In the genomic region with DNA sequence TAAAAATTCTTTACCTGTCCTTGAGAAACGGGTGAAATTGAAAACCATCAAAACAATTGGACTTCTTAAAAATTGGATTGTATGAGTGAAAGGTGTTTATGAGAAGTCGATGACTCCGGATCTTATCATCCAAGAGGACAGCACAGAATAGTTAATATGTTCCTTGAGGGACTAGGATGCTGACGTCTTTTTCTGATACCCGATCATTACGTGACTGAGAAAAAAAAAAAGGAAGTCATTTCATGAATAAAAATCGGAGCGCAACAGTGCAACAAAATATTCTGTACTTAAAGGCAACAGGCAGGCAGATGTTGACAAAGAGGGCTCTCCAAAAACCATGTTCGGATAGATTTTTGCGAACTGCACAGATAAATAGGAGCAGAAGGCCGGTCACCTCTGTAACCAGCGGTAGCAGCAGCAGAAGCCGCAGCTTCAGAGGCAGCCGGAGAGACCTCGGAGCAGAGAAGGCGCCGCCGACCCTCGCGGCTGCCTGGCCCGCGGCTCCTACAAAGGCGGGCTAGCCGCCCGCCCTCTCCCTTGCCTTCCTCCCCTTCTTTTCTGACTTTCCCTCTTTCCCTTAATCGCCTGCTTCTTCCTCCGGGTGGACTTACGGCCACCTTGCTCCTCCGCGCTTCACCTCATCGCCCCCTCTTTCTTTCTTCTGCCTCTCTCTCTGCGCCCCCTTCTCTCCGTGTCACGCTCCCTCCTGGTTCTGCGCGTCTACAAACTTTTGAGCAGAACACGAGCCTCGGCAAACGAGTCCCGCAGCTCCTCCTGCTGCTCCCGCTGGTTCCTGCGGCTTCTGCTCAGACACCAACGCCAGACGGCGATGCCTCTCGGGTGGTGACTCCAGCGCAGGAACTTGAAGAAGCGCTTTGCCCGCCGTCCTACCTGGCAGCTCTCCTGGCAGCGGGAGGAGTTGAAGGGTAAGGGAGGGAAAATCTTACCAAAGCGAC, we compare ENCODE assay signal across 11 cellular contexts. TPM values are rescaled to one million over a fixed set of nuclear protein-coding genes. Genes with fewer than 3 reads are reported as not detected.
A peak's percentile ranks its signal among the peaks of the same experiment; 100 is the strongest.
DNase-seq lines count a peak whose midpoint lies in the region; ATAC-seq and TF ChIP-seq lines count a peak whose summit lies in the region.
"Had no signal": no experiment of that assay in that cellular context is flagged by ENCODE, and none has a peak within 500 bp of the region (broad histone marks: within the 10 kb centered on the region; RNA-seq: fewer than 3 reads in every experiment).

A gene (plus strand): TSS at position 737 of the 956 bp plus-strand sequence. CDS start 516 bp downstream, outside the sequence.

- H3K9me3 ChIP-seq in ectodermal cell (ENCODE audit: control insufficient read depth, low read length) = no peaks in the 10 kb centered on the region

- 6% methylated on average over 52 of the region's 52 CpGs for WGBS in ectodermal cell, 2 experiments

- peaks cover 18% of the 10 kb centered on the region for H3K4me1 Mint-ChIP-seq in activated CD8-positive, alpha-beta memory T cell treated with anti-CD3 and anti-CD28 coated beads, Interleukin-2, amount 10 ng/mL, durations not matched to agents 7 days and 5 days
- H3K4me1 Mint-ChIP-seq in activated naive CD8-positive, alpha-beta T cell treated with anti-CD3 and anti-CD28 coated beads for 36 hours = peaks cover 16% of the 10 kb centered on the region

- H3K4me3 ChIP-seq in ectodermal cell (ENCODE audit: insufficient read depth, low read depth, low read length) = peak within 1 kb of the TSS; percentile 18
- H3K4me3 ChIP-seq in retinal pigment epithelial cell (ENCODE audit: low read length) = no peak within 1 kb of the TSS

- H3K36me3 ChIP-seq in ectodermal cell (ENCODE audit: control insufficient read depth, insufficient read depth, low read length) = no peaks in the 10 kb centered on the region

- H3K36me3 Mint-ChIP-seq in activated CD8-positive, alpha-beta memory T cell treated with anti-CD3 and anti-CD28 coated beads, Interleukin-2, amount 10 ng/mL, durations not matched to agents 7 days and 5 days = peaks cover 3% of the 10 kb centered on the region
- H3K36me3 Mint-ChIP-seq in activated naive CD8-positive, alpha-beta T cell treated with anti-CD3 and anti-CD28 coated beads for 36 hours = no peaks in the 10 kb centered on the region

- H3K27me3 ChIP-seq in ectodermal cell (ENCODE audit: control insufficient read depth, insufficient read depth, low read length, poor library complexity, severe bottlenecking) = peaks cover 92% of the 10 kb centered on the region

- peak within 1 kb of the TSS; percentile 54 for H3K27ac Mint-ChIP-seq in activated CD8-positive, alpha-beta memory T cell treated with anti-CD3 and anti-CD28 coated beads, Interleukin-2, amount 10 ng/mL, durations not matched to agents 7 days and 5 days
- H3K27ac Mint-ChIP-seq in activated naive CD8-positive, alpha-beta T cell treated with anti-CD3 and anti-CD28 coated beads for 36 hours = no peak within 1 kb of the TSS
- H3K27ac Mint-ChIP-seq: activated B cell treated with CpG ODN at 0.5 μM for 24 hours had no signal

- H3K9me3 Mint-ChIP-seq in activated CD8-positive, alpha-beta memory T cell treated with anti-CD3 and anti-CD28 coated beads, Interleukin-2, amount 10 ng/mL, durations not matched to agents 7 days and 5 days (ENCODE audit: low read depth) = no peaks in the 10 kb centered on the region
- H3K9me3 Mint-ChIP-seq in activated naive CD8-positive, alpha-beta T cell treated with anti-CD3 and anti-CD28 coated beads for 36 hours = peaks cover 5% of the 10 kb centered on the region

- no peak within 1 kb of the TSS for H3K27ac ChIP-seq in ectodermal cell (ENCODE audit: insufficient read depth, low read depth, low read length, poor library complexity, severe bottlenecking)
- H3K27ac ChIP-seq: C4-2B had no signal

- TF ChIP-seq CTCF in retinal pigment epithelial cell (conservative IDR thresholded peaks at IDR 0.05; ENCODE audit: low read depth, low read length) = peak; percentile 33

- CTCF ChIA-PET in activated CD8-positive, alpha-beta memory T cell treated with anti-CD3 and anti-CD28 coated beads, Interleukin-2, amount 10 ng/mL, durations not matched to agents 7 days and 5 days (lab: Charles Lee) = no interaction called here

- no peak for ATAC-seq in activated CD8-positive, alpha-beta memory T cell treated with anti-CD3 and anti-CD28 coated beads, Interleukin-2, amount 10 ng/mL, durations not matched to agents 7 days and 5 days

- peaks cover 74% of the 10 kb centered on the region for H3K27me3 Mint-ChIP-seq in activated CD8-positive, alpha-beta memory T cell treated with anti-CD3 and anti-CD28 coated beads, Interleukin-2, amount 10 ng/mL, durations not matched to agents 7 days and 5 days
- peaks cover 96% of the 10 kb centered on the region for H3K27me3 Mint-ChIP-seq in activated naive CD8-positive, alpha-beta T cell treated with anti-CD3 and anti-CD28 coated beads for 36 hours

- H3K4me3 Mint-ChIP-seq in activated CD8-positive, alpha-beta memory T cell treated with anti-CD3 and anti-CD28 coated beads, Interleukin-2, amount 10 ng/mL, durations not matched to agents 7 days and 5 days = no peak within 1 kb of the TSS
- no peak within 1 kb of the TSS for H3K4me3 Mint-ChIP-seq in activated naive CD8-positive, alpha-beta T cell treated with anti-CD3 and anti-CD28 coated beads for 36 hours
- H3K4me3 Mint-ChIP-seq: activated B cell treated with CpG ODN at 0.5 μM for 24 hours had no signal

- peaks cover 27% of the 10 kb centered on the region for H3K4me1 ChIP-seq in ectodermal cell (ENCODE audit: control insufficient read depth, insufficient read depth, low read length)

- no peak for DNase-seq in activated CD8-positive, alpha-beta memory T cell treated with anti-CD3 and anti-CD28 coated beads, Interleukin-2, amount 10 ng/mL, durations not matched to agents 7 days and 5 days
- DNase-seq in activated CD8-positive, alpha-beta memory T cell treated with anti-CD3 and anti-CD28 coated beads, Interleukin-2, amount 50 U/mL, for 4 hours = no peak
- peak; percentile 32 for DNase-seq in NCI-H345 treated with DMSO at 0.1 percent for 48 hours (lab: John Stamatoyannopoulos, UW; ENCODE audit: unreplicated experiment)
- no peak for DNase-seq in retinal pigment epithelial cell (ENCODE audit: low read depth)
- no peak for DNase-seq in MV-4-11 (lab: John Stamatoyannopoulos, UW)
- no peak for DNase-seq in activated naive CD8-positive, alpha-beta T cell treated with anti-CD3 and anti-CD28 coated beads for 36 hours
- no peak for DNase-seq in nucleus accumbens (lab: John Stamatoyannopoulos, UW)
- DNase-seq: activated B cell treated with CpG ODN at 0.5 μM for 24 hours had no signal

RNA-seq across cellular contexts. Expression of the gene that starts here (rescaled TPM):
- total RNA-seq in activated CD8-positive, alpha-beta memory T cell treated with anti-CD3 and anti-CD28 coated beads, Interleukin-2, amount 10 ng/mL, durations not matched to agents 7 days and 5 days = not detected
- 0.87 TPM for polyA plus RNA-seq in ectodermal cell (2013, experiment 1 of 4)
- 0.96 TPM for polyA plus RNA-seq in ectodermal cell (2013, experiment 2 of 4)
- 1.1 TPM for polyA plus RNA-seq in ectodermal cell (2013, experiment 3 of 4)
- 1.4 TPM for polyA plus RNA-seq in ectodermal cell (2013, experiment 4 of 4)
- total RNA-seq in activated naive CD8-positive, alpha-beta T cell treated with anti-CD3 and anti-CD28 coated beads for 36 hours = not detected
- total RNA-seq: activated B cell treated with CpG ODN at 0.5 μM for 24 hours, HepG2 had no signal
- polyA plus RNA-seq: HepG2 had no signal
